ENCODE assay signal across 19 cellular contexts in genomic region chr7:44194069-44194468, GRCh38. TPM values are rescaled to one million over a fixed set of nuclear protein-coding genes. Genes with fewer than 3 reads are reported as not detected.
DNase-seq lines count a peak whose midpoint lies in the region; ATAC-seq and TF ChIP-seq lines count a peak whose summit lies in the region.
"Had no signal": no experiment of that assay in that cellular context is flagged by ENCODE, and none has a peak within 500 bp of the region (broad histone marks: within the 10 kb centered on the region; RNA-seq: fewer than 3 reads in every experiment).

No MANE protein-coding gene starts in this region.

- H3K4me1 ChIP-seq in right atrium auricular region: no peaks in the 10 kb centered on the region
- H3K4me1 ChIP-seq: colonic mucosa, gastroesophageal sphincter, HAP-1, vagina had no signal

- no peak overlapping the region for H3K27ac ChIP-seq in right atrium auricular region
- H3K27ac ChIP-seq: colonic mucosa, gastroesophageal sphincter, vagina had no signal

- H3K27me3 ChIP-seq in MG63 (no peaks in the 10 kb centered on the region), right atrium auricular region (no peaks in the 10 kb centered on the region)
- H3K27me3 ChIP-seq: vagina had no signal

- H3K4me3 ChIP-seq in MG63: no peak overlapping the region
- no peak overlapping the region for H3K4me3 ChIP-seq in right atrium auricular region
- H3K4me3 ChIP-seq: colonic mucosa, gastroesophageal sphincter, HAP-1, vagina had no signal

- no peaks in the 10 kb centered on the region for H3K36me3 ChIP-seq in MG63
- no peaks in the 10 kb centered on the region for H3K36me3 ChIP-seq in right atrium auricular region
- H3K36me3 ChIP-seq: colonic mucosa, gastroesophageal sphincter, HAP-1, vagina had no signal

- TF ChIP-seq CTCF in right atrium auricular region (IDR thresholded peaks at IDR 0.05): no peak

- H3K9me3 ChIP-seq in MG63: no peaks in the 10 kb centered on the region
- no peaks in the 10 kb centered on the region for H3K9me3 ChIP-seq in right atrium auricular region
- H3K9me3 ChIP-seq: colonic mucosa, gastroesophageal sphincter, HAP-1, SK-N-SH, vagina had no signal

- DNase-seq in EL (peak; percentile 53), MG63 (peak; percentile 45), right atrium auricular region (ENCODE audit: low spot score) (no peak)
- DNase-seq in activated naive CD8-positive, alpha-beta T cell treated with anti-CD3 and anti-CD28 coated beads, Interleukin-2, amount 50 U/mL, for 16 hours (ENCODE audit: low read depth, low spot score): peak; percentile 7
- DNase-seq in stimulated activated CD4-positive, alpha-beta T cell treated with anti-CD3 and anti-CD28 coated beads, Interleukin-1b, Interleukin-23, amount 100 ng/mL, for 4 hours (ENCODE audit: low read depth in 2 of 2): peak; percentile 20 to 28
- DNase-seq: colonic mucosa, Kasumi-1, left colon, NCI-H526 treated with DMSO at 0.1 percent for 48 hours, nucleus accumbens, SK-N-SH had no signal

- ATAC-seq in GM21576 (IDR thresholded peaks at IDR 0.05; ENCODE audit: unreplicated experiment) (no peak), GM19351 (IDR thresholded peaks at IDR 0.05; ENCODE audit: unreplicated experiment) (no peak), HG02588 (IDR thresholded peaks at IDR 0.05; ENCODE audit: unreplicated experiment) (no peak)
- ATAC-seq: gastroesophageal sphincter, left colon had no signal

RNA-seq across cellular contexts. Expression of gene GCK, which starts 4.8 kb away (rescaled TPM):
- total RNA-seq in MG63 (2014; rRNA removed; shearing (Covaris generic); ENCODE audit: low replicate concordance): not detected in 2 replicates
- 10 to 100 TPM; 11.1 to 21.0 TPM for total RNA-seq in right atrium auricular region

RNA-seq across cellular contexts. Expression of gene YKT6, which starts 6.7 kb away (rescaled TPM):
- 121 and 140 TPM in 2 replicates for total RNA-seq in MG63 (2014; rRNA removed; shearing (Covaris generic); ENCODE audit: low replicate concordance)
- total RNA-seq in right atrium auricular region: 10 to 100 TPM; 43.9 to 44.9 TPM

RNA-seq across cellular contexts. Expression of gene MYL7, which starts 52.9 kb away (rescaled TPM):
- total RNA-seq in MG63 (2014; rRNA removed; shearing (Covaris generic); ENCODE audit: low replicate concordance): not detected in 2 replicates
- total RNA-seq in right atrium auricular region: over 10,000 TPM; 17,339 to 49,235 TPM
- total RNA-seq: activated T-helper 1 cell treated with anti-CD3 and anti-CD28 coated beads, Interleukin-12 subunit alpha, Interleukin-12 subunit beta, Interleukin-2, Interleukin-4 antibody, amounts not matched to agents 30 ng/mL and 10 ng/mL and 1 ng/mL, durations not matched to agents 14 hours and 24 hours and 36 hours; CD4-positive, alpha-beta T cell; gastroesophageal sphincter; left colon; vagina had no signal

Comparison
In these comparisons a context has a peak if more than half of its experiments do, and no peak if none do; other contexts are left out.
1. RNA of gene GCK, which starts 4.8 kb away (total RNA-seq): 11.1 to 21.0 TPM in right atrium auricular region; not detected in MG63; every median in the first group is over 10 times any median in the second.
2. RNA of gene MYL7, which starts 52.9 kb away (total RNA-seq): 17,339 to 49,235 TPM in right atrium auricular region; not detected in MG63; every median in the first group is over 1,000 times any median in the second.